In genomic region chr2:36530983-36531354, GRCh38 we compare ENCODE assay signal across 10 cellular contexts.
DNase-seq lines count a peak whose midpoint lies in the region; ATAC-seq and TF ChIP-seq lines count a peak whose summit lies in the region.
"Had no signal": no experiment of that assay in that cellular context is flagged by ENCODE, and none has a peak within 500 bp of the region (broad histone marks: within the 10 kb centered on the region; RNA-seq: fewer than 3 reads in every experiment).

No MANE protein-coding gene starts in this region.

- DNase-seq in GM13977 (ENCODE audit: low spot score) (peak; percentile 11), NOMO-1 (lab: John Stamatoyannopoulos, UW; ENCODE audit: unreplicated experiment in 2 of 2) (peak; percentile 29 to 81), fibroblast of mammary gland (ENCODE audit: low read depth) (peak; percentile 88), sciatic nerve (ENCODE audit: low spot score) (no peak), lower leg skin (ENCODE audit: low spot score in 2 of 2) (no peak), DMS53 treated with DMSO at 0.1 percent for 48 hours (lab: John Stamatoyannopoulos, UW; ENCODE audit: unreplicated experiment) (no peak), kidney glomerular epithelial cell (lab: John Stamatoyannopoulos, UW) (no peak)
- DNase-seq: mammary epithelial cell, Peyer's patch had no signal

- no peak for TF ChIP-seq POLR2A in lower leg skin (IDR thresholded peaks at IDR 0.05)

- no peak for TF ChIP-seq CTCF in GM13977 (IDR thresholded peaks at IDR 0.05; ENCODE audit: extremely low read depth, insufficient read depth, missing control alignments)
- peak; percentile 35 for TF ChIP-seq CTCF in fibroblast of mammary gland (conservative IDR thresholded peaks at IDR 0.05; ENCODE audit: control insufficient read depth, insufficient read depth, low read depth, low read length)
- no peak for TF ChIP-seq CTCF in lower leg skin (IDR thresholded peaks at IDR 0.05)

- 79 to 83% methylated on average over 3 of the region's 3 CpGs for WGBS in lower leg skin, 2 donors

- ATAC-seq in sciatic nerve (peak; percentile 83), HG03108 (IDR thresholded peaks at IDR 0.05; ENCODE audit: unreplicated experiment) (no peak)

- intact Hi-C loops in sciatic nerve (cut with DNase I), result no loop called here
- intact Hi-C loops in lower leg skin (cut with DNase I; ENCODE audit: low total_unique reads), result no loop called here

- no peak overlapping the region for H3K4me3 ChIP-seq in fibroblast of mammary gland (ENCODE audit: control insufficient read depth, low read depth, low read length)
- H3K4me3 ChIP-seq in lower leg skin (ENCODE audit: low read depth, poor library complexity, severe bottlenecking), result no peak overlapping the region
- H3K4me3 ChIP-seq: Peyer's patch had no signal

- in situ Hi-C loops in GM13977 (cut with MboI; ENCODE audit: low pct_unique_long_range_greater_than_20kb, low sequenced_read_pairs, unreplicated experiment), result no loop called here

Comparison
In these comparisons a context has a peak if more than half of its experiments do, and no peak if none do; other contexts are left out.
1. DNase-seq: peak in GM13977 (single experiment), NOMO-1 (2 of 2) and fibroblast of mammary gland (single experiment); none in sciatic nerve (single experiment), lower leg skin (0 of 2), DMS53 treated with DMSO at 0.1 percent for 48 hours (single experiment) and kidney glomerular epithelial cell (single experiment).